Comparison of ENCODE assay signal across 34 cellular contexts in the genomic region with DNA sequence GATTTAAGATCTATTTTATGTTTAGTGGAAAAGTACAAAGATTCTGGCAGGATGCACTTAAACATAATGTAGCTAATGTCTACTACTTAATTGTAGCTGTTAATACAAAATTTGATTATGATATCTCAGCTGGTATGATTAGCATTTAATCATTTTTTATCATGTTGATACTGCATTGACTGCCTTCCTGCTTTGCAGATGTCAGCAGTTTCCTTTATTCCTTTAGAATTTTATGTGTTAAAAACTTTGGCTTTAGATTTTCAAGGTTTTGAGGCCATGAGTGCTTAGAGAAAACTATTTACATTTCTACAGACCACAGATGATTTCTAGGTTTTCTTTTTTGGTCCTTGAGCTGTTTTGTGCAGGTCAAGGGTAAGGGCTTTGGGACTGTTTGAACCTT.
"Had no signal": no experiment of that assay in that cellular context is flagged by ENCODE, and none has a peak within 500 bp of the region (broad histone marks: within the 10 kb centered on the region; RNA-seq: fewer than 3 reads in every experiment).

No MANE protein-coding gene starts in this region.

- H3K4me3 ChIP-seq: MG63 had no signal

- H3K9me3 ChIP-seq: MG63 had no signal

- DNase-seq: Karpas-422, Kasumi-1, MG63, MM.1S, MV-4-11, NCI-H1048, NCI-H1092, NCI-H1092 treated with DMSO at 0.1 percent for 48 hours, NCI-H1105, NCI-H1105 treated with DMSO at 0.1 percent for 48 hours, NCI-H1417, NCI-H1417 treated with DMSO at 0.1 percent for 48 hours, NCI-H1436, NCI-H1436 treated with DMSO at 0.1 percent for 48 hours, NCI-H146, NCI-H1694, NCI-H1694 treated with DMSO at 0.1 percent for 48 hours, NCI-H187, NCI-H187 treated with DMSO at 0.1 percent for 48 hours, NCI-H1930, NCI-H2029, NCI-H2029 treated with DMSO at 0.1 percent for 48 hours, NCI-H2081, NCI-H2081 treated with DMSO at 0.1 percent for 48 hours, NCI-H2107, NCI-H2171, NCI-H2171 treated with DMSO at 0.1 percent for 48 hours, NCI-H2227 treated with DMSO at 0.1 percent for 48 hours, NCI-H226, NCI-H345, NCI-H446 treated with DMSO at 0.1 percent for 48 hours, NCI-H510A, NCI-H510A treated with DMSO at 0.1 percent for 48 hours, NCI-H524 had no signal

- H3K36me3 ChIP-seq: MG63 had no signal

- H3K27me3 ChIP-seq: MG63 had no signal
